Comparison of ENCODE assay signal across 23 cellular contexts in the genomic region with DNA sequence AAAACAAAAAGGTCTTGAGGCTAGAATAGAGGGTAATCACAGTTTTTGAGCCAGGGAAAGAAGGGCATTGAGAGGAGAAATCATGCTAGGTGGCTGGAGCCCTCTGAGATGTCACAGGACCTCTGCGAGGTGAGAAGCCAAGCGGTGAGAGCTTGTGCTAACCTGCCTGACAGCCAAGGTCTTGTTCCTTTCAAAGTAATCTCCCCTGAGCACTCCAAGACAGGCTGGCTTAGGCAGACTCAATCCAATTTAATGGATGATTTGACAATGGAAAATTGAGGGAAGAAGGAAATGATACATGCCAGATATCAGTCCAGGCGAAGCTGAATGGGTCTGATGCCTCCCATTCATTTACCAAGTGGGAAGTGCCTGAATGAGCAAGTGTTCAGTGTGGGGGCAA.
"Had no signal": no experiment of that assay in that cellular context is flagged by ENCODE, and none has a peak within 500 bp of the region (broad histone marks: within the 10 kb centered on the region; RNA-seq: fewer than 3 reads in every experiment).

No MANE protein-coding gene starts in this region.

- H3K9me3 Mint-ChIP-seq: memory B cell; neural progenitor cell; stimulated activated memory B cell treated with anti-CD40 and anti-IgM and Interleukin-4, amounts not matched to agents 10 μg/mL and 1 μg/mL and 100 μg/mL, for 72 hours; stimulated activated naive CD8-positive, alpha-beta T cell treated with anti-CD3 and anti-CD28 coated beads, Interleukin-15, Interleukin-2, amounts not matched to agents 100 ng/mL and 50 ng/mL, for 24 hours had no signal

- H3K27ac ChIP-seq: epithelial cell of prostate, esophagus squamous epithelium, lower lobe of right lung, neural progenitor cell, ovary, spleen, tibial artery, upper lobe of left lung, vagina had no signal

- H3K4me1 Mint-ChIP-seq: memory B cell; mesothelial cell of epicardium; natural killer cell; stimulated activated memory B cell treated with anti-CD40 and anti-IgM and Interleukin-4, amounts not matched to agents 10 μg/mL and 1 μg/mL and 100 μg/mL, for 72 hours had no signal

- H3K4me1 ChIP-seq: lower lobe of right lung, neural progenitor cell, spleen, upper lobe of left lung, vagina had no signal

- H3K27me3 ChIP-seq: esophagus squamous epithelium, heart left ventricle, neural progenitor cell, ovary, spleen, tibial artery, upper lobe of left lung, vagina had no signal

- H3K27me3 Mint-ChIP-seq: effector memory CD8-positive, alpha-beta T cell; memory B cell; stimulated activated memory B cell treated with anti-CD40 and anti-IgM and Interleukin-4, amounts not matched to agents 10 μg/mL and 1 μg/mL and 100 μg/mL, for 72 hours; stimulated activated naive CD8-positive, alpha-beta T cell treated with anti-CD3 and anti-CD28 coated beads, Interleukin-15, Interleukin-2, amounts not matched to agents 100 ng/mL and 50 ng/mL, for 24 hours had no signal

- H3K4me2 ChIP-seq: neural progenitor cell had no signal

- H3K4me3 Mint-ChIP-seq: effector memory CD8-positive, alpha-beta T cell; memory B cell; mesothelial cell of epicardium; natural killer cell; neural progenitor cell; stimulated activated memory B cell treated with anti-CD40 and anti-IgM and Interleukin-4, amounts not matched to agents 10 μg/mL and 1 μg/mL and 100 μg/mL, for 72 hours; stimulated activated naive CD8-positive, alpha-beta T cell treated with anti-CD3 and anti-CD28 coated beads, Interleukin-15, Interleukin-2, amounts not matched to agents 100 ng/mL and 50 ng/mL, for 24 hours had no signal

- H2AFZ ChIP-seq: neural progenitor cell had no signal

- H3K9me3 ChIP-seq: esophagus squamous epithelium, heart left ventricle, lower lobe of right lung, ovary, spleen, tibial artery, upper lobe of left lung, vagina had no signal

- H3K9ac ChIP-seq: neural progenitor cell had no signal

- H3K27ac Mint-ChIP-seq: effector memory CD8-positive, alpha-beta T cell; memory B cell; mesothelial cell of epicardium; natural killer cell; stimulated activated memory B cell treated with anti-CD40 and anti-IgM and Interleukin-4, amounts not matched to agents 10 μg/mL and 1 μg/mL and 100 μg/mL, for 72 hours; stimulated activated naive CD8-positive, alpha-beta T cell treated with anti-CD3 and anti-CD28 coated beads, Interleukin-15, Interleukin-2, amounts not matched to agents 100 ng/mL and 50 ng/mL, for 24 hours had no signal

- H3K36me3 Mint-ChIP-seq: memory B cell; mesothelial cell of epicardium; natural killer cell; neural progenitor cell; stimulated activated memory B cell treated with anti-CD40 and anti-IgM and Interleukin-4, amounts not matched to agents 10 μg/mL and 1 μg/mL and 100 μg/mL, for 72 hours had no signal

- DNase-seq: effector memory CD8-positive, alpha-beta T cell; esophagus squamous epithelium; foreskin melanocyte; hippocampal formation; kidney glomerular epithelial cell; lower lobe of right lung; natural killer cell; nucleus accumbens; ovary; spleen; stimulated activated CD4-positive, alpha-beta T cell treated with anti-CD3 and anti-CD28 coated beads, Interleukin-15, amount 100 ng/mL, for 24 hours; stimulated activated CD4-positive, alpha-beta T cell treated with anti-CD3 and anti-CD28 coated beads, Interleukin-1b, Interleukin-23, amount 100 ng/mL, for 48 hours; stimulated activated CD4-positive, alpha-beta T cell treated with anti-CD3 and anti-CD28 coated beads, Interleukin-4, amount 100 ng/mL, for 24 hours; tibial artery; upper lobe of left lung had no signal

- H3K36me3 ChIP-seq: esophagus squamous epithelium, heart left ventricle, lower lobe of right lung, neural progenitor cell, ovary, spleen, tibial artery, upper lobe of left lung, vagina had no signal

- H3K4me3 ChIP-seq: esophagus squamous epithelium, heart left ventricle, lower lobe of right lung, neural progenitor cell, ovary, spleen, tibial artery, upper lobe of left lung, vagina had no signal
